Comparison of ENCODE assay signal across 16 cellular contexts in the genomic region with DNA sequence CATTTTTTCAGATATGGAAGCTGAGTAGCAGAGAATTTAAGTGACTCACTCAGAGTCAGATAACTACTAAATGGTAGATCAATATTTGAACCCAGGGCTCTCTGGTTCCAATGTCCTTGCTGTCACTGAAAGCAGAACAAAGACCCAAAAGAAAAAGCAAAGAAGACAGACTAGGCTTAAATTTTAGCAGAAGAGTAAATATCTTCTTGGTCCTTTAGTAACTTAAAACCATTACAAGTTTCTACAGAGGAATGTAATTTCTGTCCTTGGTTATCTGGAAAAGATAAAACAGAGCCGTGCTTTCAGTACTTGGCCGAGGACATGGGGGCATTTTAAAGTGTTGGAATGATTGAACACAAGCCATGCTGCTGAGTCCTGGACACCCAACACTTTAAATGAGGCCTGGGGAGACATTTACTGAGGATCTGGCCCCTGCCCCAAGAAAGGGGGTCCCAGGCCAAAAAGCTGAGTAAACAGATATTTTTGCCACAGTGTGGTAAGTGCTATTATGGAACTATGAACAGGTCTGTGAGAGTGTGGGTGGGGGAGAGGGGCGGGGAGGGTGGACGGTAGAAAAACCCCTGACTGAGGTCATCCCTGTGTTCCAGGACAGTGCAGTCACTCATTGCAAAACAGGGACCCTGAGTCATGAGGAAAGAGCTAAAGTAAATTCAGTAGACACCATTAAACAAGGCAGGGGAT. TPM values are rescaled to one million over a fixed set of nuclear protein-coding genes. Genes with fewer than 3 reads are reported as not detected.
DNase-seq lines count a peak whose midpoint lies in the region; ATAC-seq and TF ChIP-seq lines count a peak whose summit lies in the region.
"Had no signal": no experiment of that assay in that cellular context is flagged by ENCODE, and none has a peak within 500 bp of the region (broad histone marks: within the 10 kb centered on the region; RNA-seq: fewer than 3 reads in every experiment).

No MANE protein-coding gene starts in this region.

- H3K9me3 ChIP-seq in PC-3 (ENCODE audit: low read length), result no peaks in the 10 kb centered on the region
- no peaks in the 10 kb centered on the region for H3K9me3 ChIP-seq in OCI-LY7 (ENCODE audit: low read length)
- no peaks in the 10 kb centered on the region for H3K9me3 ChIP-seq in ascending aorta
- no peaks in the 10 kb centered on the region for H3K9me3 ChIP-seq in A673 (ENCODE audit: low read depth, low read length, poor library complexity, severe bottlenecking)
- H3K9me3 ChIP-seq: mucosa of descending colon, right lobe of liver, upper lobe of right lung had no signal

- H3F3A ChIP-seq in PC-3 (ENCODE audit: low read length, unreplicated experiment), result no peaks in the 10 kb centered on the region

- H4K20me1 ChIP-seq in PC-3 (ENCODE audit: low read length), result no peaks in the 10 kb centered on the region
- no peaks in the 10 kb centered on the region for H4K20me1 ChIP-seq in OCI-LY7 (ENCODE audit: insufficient read depth, low read length)
- H4K20me1 ChIP-seq: BLaER1 treated with 17β-estradiol and CSF1 and Interleukin-3, amounts not matched to agents 10 nM and 100 nM had no signal

- ATAC-seq in PC-3, result no peak
- ATAC-seq: activated CD4-positive, alpha-beta T cell treated with anti-CD3 and anti-CD28 coated beads for 36 hours had no signal

- H3K4me2 ChIP-seq in PC-3 (ENCODE audit: low read length) (no peak overlapping the region), OCI-LY7 (ENCODE audit: low read length) (no peak overlapping the region)
- H3K4me2 ChIP-seq: BLaER1 treated with 17β-estradiol and CSF1 and Interleukin-3, amounts not matched to agents 10 nM and 100 nM had no signal

- intact Hi-C loops in PC-3 (cut with micrococcal nuclease), result no loop called here
- intact Hi-C loops in OCI-LY7 (cut with micrococcal nuclease; ENCODE audit: unreplicated experiment), result no loop called here
- intact Hi-C loops in ascending aorta (cut with DNase I), result no loop called here
- intact Hi-C loops in A673 (cut with micrococcal nuclease; ENCODE audit: unreplicated experiment), result no loop called here

- DNase-seq in Daoy (ENCODE audit: low read depth) (peak; percentile 44), PC-3 (peak; percentile 36), fibroblast of the aortic adventitia (ENCODE audit: low read depth) (peak; percentile 50), non-pigmented ciliary epithelial cell (ENCODE audit: low read depth) (peak; percentile 26), OCI-LY7 (ENCODE audit: low spot score) (no peak), NCI-H446 treated with DMSO at 0.1 percent for 48 hours (lab: John Stamatoyannopoulos, UW) (no peak), ascending aorta (ENCODE audit: low spot score in 2 of 2) (no peak), A673 (ENCODE audit: low spot score) (no peak)
- DNase-seq: activated CD4-positive, alpha-beta T cell treated with anti-CD3 and anti-CD28 coated beads for 36 hours; activated gamma-delta T cell treated with Interleukin-2 at 50 U/mL for 16 hours; mucosa of descending colon; NCI-H1092; upper lobe of right lung had no signal

- POLR2A ChIA-PET in PC-3 (lab: Charles Lee; ENCODE audit: unreplicated experiment), result no interaction called here
- POLR2A ChIA-PET in OCI-LY7 (lab: Charles Lee), result interaction anchor here (0.6 to 1.0 kb wide), 4 partner anchors 50 to 327 kb away, joined by 3 to 7 read pairs (median 4); no protein-coding TSS in a partner anchor
- POLR2A ChIA-PET in A673 (lab: Charles Lee; ENCODE audit: low non-redundant PET), result no interaction called here

- TF ChIP-seq CTCF in PC-3 (conservative IDR thresholded peaks at IDR 0.05; ENCODE audit: low read depth, low read length) (no peak), fibroblast of the aortic adventitia (IDR thresholded peaks at IDR 0.05; ENCODE audit: insufficient read depth, low read length) (no peak), OCI-LY7 (conservative IDR thresholded peaks at IDR 0.05; ENCODE audit: low read length) (no peak), ascending aorta (IDR thresholded peaks at IDR 0.05) (no peak), A673 (conservative IDR thresholded peaks at IDR 0.05; ENCODE audit: low read depth, low read length) (no peak)

- H3K4me3 ChIP-seq in PC-3 (ENCODE audit: low read length), result no peak overlapping the region
- no peak overlapping the region for H3K4me3 ChIP-seq in fibroblast of the aortic adventitia (ENCODE audit: low read depth, low read length)
- no peak overlapping the region for H3K4me3 ChIP-seq in OCI-LY7 (ENCODE audit: low read depth, low read length, poor library complexity, severe bottlenecking)
- H3K4me3 ChIP-seq in ascending aorta, result no peak overlapping the region
- no peak overlapping the region for H3K4me3 ChIP-seq in A673 (ENCODE audit: low read depth, low read length, poor library complexity, severe bottlenecking)
- H3K4me3 ChIP-seq: BLaER1 treated with 17β-estradiol and CSF1 and Interleukin-3, amounts not matched to agents 10 nM and 100 nM; mucosa of descending colon; right lobe of liver; upper lobe of right lung had no signal

- CTCF ChIA-PET in PC-3 (lab: Charles Lee) (no interaction called here), OCI-LY7 (lab: Charles Lee; ENCODE audit: unreplicated experiment) (no interaction called here), A673 (lab: Charles Lee) (no interaction called here)

- no peak overlapping the region for H3K9ac ChIP-seq in PC-3 (ENCODE audit: low read length)
- H3K9ac ChIP-seq: BLaER1 treated with 17β-estradiol and CSF1 and Interleukin-3, amounts not matched to agents 10 nM and 100 nM had no signal

- no peaks in the 10 kb centered on the region for H3K9me2 ChIP-seq in PC-3 (replicated peaks; ENCODE audit: low read length)
- no peaks in the 10 kb centered on the region for H3K9me2 ChIP-seq in OCI-LY7 (ENCODE audit: insufficient read depth, low read length)

- H3K79me2 ChIP-seq in PC-3 (ENCODE audit: low read length) (no peaks in the 10 kb centered on the region), OCI-LY7 (ENCODE audit: insufficient read depth, low read depth, low read length) (no peaks in the 10 kb centered on the region)

- H3K4me1 ChIP-seq in PC-3 (ENCODE audit: insufficient read depth, low read length) (0 out of 2 replicates have a peak, but pooled peaks cover 3% of the 10 kb centered on the region), OCI-LY7 (ENCODE audit: insufficient read depth, low read length, poor library complexity, severe bottlenecking) (no peaks in the 10 kb centered on the region), ascending aorta (no peaks in the 10 kb centered on the region), A673 (ENCODE audit: insufficient read depth, low read length, poor library complexity, severe bottlenecking) (no peaks in the 10 kb centered on the region)
- H3K4me1 ChIP-seq: right lobe of liver, upper lobe of right lung had no signal

- H3K27me3 ChIP-seq in PC-3 (ENCODE audit: low read length) (no peaks in the 10 kb centered on the region), ascending aorta (no peaks in the 10 kb centered on the region), A673 (replicated peaks; ENCODE audit: insufficient read depth, low read depth, low read length, poor library complexity) (no peaks in the 10 kb centered on the region)
- H3K27me3 ChIP-seq: BLaER1 treated with 17β-estradiol and CSF1 and Interleukin-3, amounts not matched to agents 10 nM and 100 nM; right lobe of liver; upper lobe of right lung had no signal

- BruUV-seq in PC-3 (replicated peaks; lab: Mats Ljungman, UMichigan), result no TSS peak
- BruUV-seq in OCI-LY7 (replicated peaks; lab: Mats Ljungman, UMichigan), result no TSS peak
- BruUV-seq in A673 (replicated peaks; lab: Mats Ljungman, UMichigan), result no TSS peak

- H3K36me3 ChIP-seq in PC-3 (ENCODE audit: low read depth, low read length), result no peaks in the 10 kb centered on the region
- no peaks in the 10 kb centered on the region for H3K36me3 ChIP-seq in OCI-LY7 (ENCODE audit: insufficient read depth, low read length)
- no peaks in the 10 kb centered on the region for H3K36me3 ChIP-seq in ascending aorta
- no peaks in the 10 kb centered on the region for H3K36me3 ChIP-seq in A673 (ENCODE audit: insufficient read depth, low read length, poor library complexity, severe bottlenecking)
- H3K36me3 ChIP-seq: BLaER1 treated with 17β-estradiol and CSF1 and Interleukin-3, amounts not matched to agents 10 nM and 100 nM; right lobe of liver; upper lobe of right lung had no signal

- H3K27ac ChIP-seq in PC-3 (ENCODE audit: low read length), result no peak overlapping the region
- H3K27ac ChIP-seq in OCI-LY7 (ENCODE audit: low read depth, low read length, poor library complexity, severe bottlenecking), result no peak overlapping the region
- no peak overlapping the region for H3K27ac ChIP-seq in ascending aorta
- no peak overlapping the region for H3K27ac ChIP-seq in A673 (ENCODE audit: low read depth, low read length, poor library complexity, severe bottlenecking)
- H3K27ac ChIP-seq: BLaER1 treated with 17β-estradiol and CSF1 and Interleukin-3, amounts not matched to agents 10 nM and 100 nM; HL-60; right lobe of liver; upper lobe of right lung had no signal

- H2AFZ ChIP-seq in PC-3 (ENCODE audit: low read length) (no peak overlapping the region), OCI-LY7 (ENCODE audit: low read length) (no peak overlapping the region)

RNA-seq across cellular contexts. Expression of gene KPNA3, which starts 18.5 kb away (rescaled TPM):
- total RNA-seq in Daoy (2014; rRNA removed; shearing (Covaris generic)), result 22.0 and 23.5 TPM in 2 replicates
- 11.7 and 14.4 TPM in 2 replicates for total RNA-seq in PC-3 (2014; rRNA removed)
- 20.3 and 46.6 TPM in 2 replicates for total RNA-seq in fibroblast of the aortic adventitia (ENCODE audit: low replicate concordance)
- total RNA-seq in OCI-LY7 (2014; rRNA removed; shearing (Covaris generic)), result 17.2 and 18.2 TPM in 2 replicates
- 38.2 and 41.1 TPM in 2 replicates for total RNA-seq in OCI-LY7 (2022)
- total RNA-seq in ascending aorta, result 5.9 TPM
- total RNA-seq in A673 (2021), result 55.9 and 62.0 TPM in 2 replicates

Comparison
In these comparisons a context has a peak if more than half of its experiments do, and no peak if none do; other contexts are left out.
1. DNase-seq: peak in Daoy (single experiment), PC-3 (single experiment), fibroblast of the aortic adventitia (single experiment) and non-pigmented ciliary epithelial cell (single experiment); none in OCI-LY7 (single experiment), NCI-H446 treated with DMSO at 0.1 percent for 48 hours (single experiment), ascending aorta (0 of 2) and A673 (single experiment).